In the genomic region with DNA sequence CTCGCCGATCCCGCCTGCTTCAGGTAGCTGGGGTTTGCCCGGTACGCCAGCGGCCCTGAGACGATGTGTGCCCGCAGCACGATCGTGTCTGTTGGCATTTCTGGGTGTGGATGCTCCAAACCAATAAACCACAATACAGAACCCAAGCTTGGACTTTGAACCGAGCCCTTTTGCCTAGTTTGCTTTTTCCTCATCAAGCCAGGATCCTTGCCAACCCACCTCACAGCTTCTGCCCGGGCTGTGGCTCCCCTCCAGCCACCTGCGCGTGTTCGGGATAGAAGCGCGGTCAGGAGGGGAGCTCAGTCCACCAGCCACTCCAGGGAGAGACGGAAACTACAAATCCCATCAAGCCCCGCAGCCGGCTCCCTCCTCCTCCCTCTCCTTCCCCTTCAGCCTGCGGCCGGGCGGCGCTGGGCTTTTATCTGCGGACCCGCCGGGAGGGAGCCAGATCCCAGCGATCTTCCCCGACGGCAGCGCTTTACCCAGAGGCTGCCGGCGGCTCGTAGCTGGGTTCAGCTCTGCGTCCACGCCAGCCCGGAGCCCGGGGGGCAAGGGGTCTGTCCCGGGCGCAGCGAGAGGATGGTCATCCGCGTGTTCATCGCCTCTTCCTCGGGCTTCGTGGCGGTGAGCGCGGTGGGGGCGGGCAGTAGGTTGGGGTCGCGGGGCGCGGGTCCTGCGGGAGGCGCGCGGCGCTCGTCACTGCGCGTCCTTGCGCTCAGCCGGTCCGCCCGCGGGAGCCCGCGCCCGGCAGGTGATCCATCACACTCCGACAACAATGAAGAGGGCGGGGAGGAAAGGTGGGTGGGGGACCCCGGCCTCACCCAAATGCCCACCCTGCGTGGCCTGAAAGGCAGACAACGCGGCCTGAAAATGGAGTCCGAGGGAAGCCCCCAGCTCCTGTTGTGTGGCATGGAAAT, we compare ENCODE assay signal across 9 cellular contexts. TPM values are rescaled to one million over a fixed set of nuclear protein-coding genes. Genes with fewer than 3 reads are reported as not detected.
DNase-seq lines count a peak whose midpoint lies in the region; ATAC-seq and TF ChIP-seq lines count a peak whose summit lies in the region.
"Had no signal": no experiment of that assay in that cellular context is flagged by ENCODE, and none has a peak within 500 bp of the region (broad histone marks: within the 10 kb centered on the region; RNA-seq: fewer than 3 reads in every experiment).

TSS of gene SH3BGRL2 (plus strand) at position 447 of the 917 bp plus-strand sequence. CDS start at position 580, 133 bp downstream.

- peak within 1 kb of the TSS; percentile 71 for H3K4me3 ChIP-seq in fibroblast of pulmonary artery (replicated peaks; ENCODE audit: low read depth, low read length)
- H3K4me3 ChIP-seq in mucosa of rectum (ENCODE audit: low read length in 2 of 2) = peak within 1 kb of the TSS; percentile 71 to 87

- peak within 1 kb of the TSS; percentile 83 for H3K4me3 Mint-ChIP-seq in activated T-helper 1 cell treated with anti-CD3 and anti-CD28 coated beads, Interleukin-12 subunit alpha, Interleukin-12 subunit beta, Interleukin-2, Interleukin-4 antibody, amounts not matched to agents 30 ng/mL and 10 ng/mL and 1 ng/mL, durations not matched to agents 14 hours and 24 hours and 36 hours

- H3K9me3 Mint-ChIP-seq in activated T-helper 1 cell treated with anti-CD3 and anti-CD28 coated beads, Interleukin-12 subunit alpha, Interleukin-12 subunit beta, Interleukin-2, Interleukin-4 antibody, amounts not matched to agents 30 ng/mL and 10 ng/mL and 1 ng/mL, durations not matched to agents 14 hours and 24 hours and 36 hours = no peaks in the 10 kb centered on the region

- no peaks in the 10 kb centered on the region for H3K36me3 ChIP-seq in mucosa of rectum (ENCODE audit: control insufficient read depth in 2 of 2, insufficient read depth in 2 of 2, low read length in 2 of 2)

- peak within 1 kb of the TSS; percentile 96 to 98 for H3K27ac ChIP-seq in mucosa of rectum (ENCODE audit: low read depth in 2 of 2, low read length in 2 of 2)
- H3K27ac ChIP-seq: C4-2B had no signal

- H3K9ac ChIP-seq in mucosa of rectum (ENCODE audit: low read depth in 1 of 2, low read length in 2 of 2) = peak within 1 kb of the TSS; percentile 81 to 95

- H3K27ac Mint-ChIP-seq in activated T-helper 1 cell treated with anti-CD3 and anti-CD28 coated beads, Interleukin-12 subunit alpha, Interleukin-12 subunit beta, Interleukin-2, Interleukin-4 antibody, amounts not matched to agents 30 ng/mL and 10 ng/mL and 1 ng/mL, durations not matched to agents 14 hours and 24 hours and 36 hours = no peak within 1 kb of the TSS

- H3K9me3 ChIP-seq in mucosa of rectum (ENCODE audit: control insufficient read depth in 2 of 2, low read length in 2 of 2) = no peaks in the 10 kb centered on the region

- peaks cover 10% of the 10 kb centered on the region for H3K4me1 Mint-ChIP-seq in activated T-helper 1 cell treated with anti-CD3 and anti-CD28 coated beads, Interleukin-12 subunit alpha, Interleukin-12 subunit beta, Interleukin-2, Interleukin-4 antibody, amounts not matched to agents 30 ng/mL and 10 ng/mL and 1 ng/mL, durations not matched to agents 14 hours and 24 hours and 36 hours (ENCODE audit: low read depth)

- peaks cover 63% of the 10 kb centered on the region for H3K27me3 Mint-ChIP-seq in activated T-helper 1 cell treated with anti-CD3 and anti-CD28 coated beads, Interleukin-12 subunit alpha, Interleukin-12 subunit beta, Interleukin-2, Interleukin-4 antibody, amounts not matched to agents 30 ng/mL and 10 ng/mL and 1 ng/mL, durations not matched to agents 14 hours and 24 hours and 36 hours (ENCODE audit: insufficient read depth)

- peak; percentile 66 to 82 for DNase-seq in NCI-H524 (lab: John Stamatoyannopoulos, UW)
- DNase-seq in NCI-H524 treated with DMSO at 0.1 percent for 48 hours (lab: John Stamatoyannopoulos, UW) = no peak
- DNase-seq in NCI-H460 (ENCODE audit: extremely low read depth, low read depth) = peak; percentile 21
- no peak for DNase-seq in activated T-helper 1 cell treated with anti-CD3 and anti-CD28 coated beads, Interleukin-12 subunit alpha, Interleukin-12 subunit beta, Interleukin-2, Interleukin-4 antibody, amounts not matched to agents 30 ng/mL and 10 ng/mL and 1 ng/mL, durations not matched to agents 14 hours and 24 hours and 36 hours (ENCODE audit: low spot score)
- peak; percentile 68 for DNase-seq in fibroblast of pulmonary artery (ENCODE audit: low read depth)
- peak; percentile 25 for DNase-seq in stromal cell of bone marrow (ENCODE audit: low read depth)

- peaks cover 4 to 13% of the 10 kb centered on the region in 2 donors for H3K4me1 ChIP-seq in mucosa of rectum (ENCODE audit: control insufficient read depth in 2 of 2, insufficient read depth in 2 of 2, low read length in 2 of 2)

- H3K27me3 ChIP-seq in mucosa of rectum (ENCODE audit: control insufficient read depth in 2 of 2, insufficient read depth in 2 of 2, low read length in 2 of 2) = no peaks in the 10 kb centered on the region

- intact Hi-C loops in activated T-helper 1 cell treated with anti-CD3 and anti-CD28 coated beads, Interleukin-12 subunit alpha, Interleukin-12 subunit beta, Interleukin-2, Interleukin-4 antibody, amounts not matched to agents 30 ng/mL and 10 ng/mL and 1 ng/mL, durations not matched to agents 14 hours and 24 hours and 36 hours (cut with micrococcal nuclease) = loop anchor here (1.0 kb wide), 1 partner anchor 20 kb away; no protein-coding TSS in a partner anchor

- no peak for TF ChIP-seq CTCF in fibroblast of pulmonary artery (IDR thresholded peaks at IDR 0.05; ENCODE audit: low read length, missing control alignments)

- peak; percentile 67 for ATAC-seq in HG03025 (IDR thresholded peaks at IDR 0.05; ENCODE audit: low FRiP score, unreplicated experiment)

- H3K36me3 Mint-ChIP-seq in activated T-helper 1 cell treated with anti-CD3 and anti-CD28 coated beads, Interleukin-12 subunit alpha, Interleukin-12 subunit beta, Interleukin-2, Interleukin-4 antibody, amounts not matched to agents 30 ng/mL and 10 ng/mL and 1 ng/mL, durations not matched to agents 14 hours and 24 hours and 36 hours (ENCODE audit: low read depth) = peaks cover 2% of the 10 kb centered on the region

RNA-seq across cellular contexts. Expression of gene SH3BGRL2, which starts in this region (rescaled TPM):
- total RNA-seq in NCI-H460 (2014; rRNA removed; shearing (Covaris generic)) = 0.32 and 0.61 TPM in 2 replicates
- polyA plus RNA-seq in NCI-H460 (2014; cell fraction: nucleus; rRNA removed) = 0.46 TPM in 1 of 2 replicates, not detected in the other
- total RNA-seq in activated T-helper 1 cell treated with anti-CD3 and anti-CD28 coated beads, Interleukin-12 subunit alpha, Interleukin-12 subunit beta, Interleukin-2, Interleukin-4 antibody, amounts not matched to agents 30 ng/mL and 10 ng/mL and 1 ng/mL, durations not matched to agents 14 hours and 24 hours and 36 hours = 0.05 and 0.13 TPM in 2 replicates

Comparison
In these comparisons a context has a peak if more than half of its experiments do, and no peak if none do; other contexts are left out.
1. DNase-seq: peak in NCI-H524 (2 of 2), fibroblast of pulmonary artery (single experiment) and stromal cell of bone marrow (single experiment); none in NCI-H524 treated with DMSO at 0.1 percent for 48 hours (single experiment) and activated T-helper 1 cell treated with anti-CD3 and anti-CD28 coated beads, Interleukin-12 subunit alpha, Interleukin-12 subunit beta, Interleukin-2, Interleukin-4 antibody, amounts not matched to agents 30 ng/mL and 10 ng/mL and 1 ng/mL, durations not matched to agents 14 hours and 24 hours and 36 hours (single experiment).
2. Peak in DNase-seq in NCI-H460; RNA of the gene not detected or under 1 TPM.